In genomic region chr10:81013771-81014170, GRCh38 we compare ENCODE assay signal across 20 cellular contexts.
DNase-seq lines count a peak whose midpoint lies in the region; ATAC-seq and TF ChIP-seq lines count a peak whose summit lies in the region.
"Had no signal": no experiment of that assay in that cellular context is flagged by ENCODE, and none has a peak within 500 bp of the region (broad histone marks: within the 10 kb centered on the region; RNA-seq: fewer than 3 reads in every experiment).

No MANE protein-coding gene starts in this region.

- H3K9me3 ChIP-seq in WERI-Rb-1 (ENCODE audit: severe bottlenecking) (no peaks in the 10 kb centered on the region), prostate gland (no peaks in the 10 kb centered on the region)
- H3K9me3 ChIP-seq: Caco-2 had no signal

- ATAC-seq in Right ventricle myocardium inferior (no peak), Right ventricle myocardium superior (ENCODE audit: poor library complexity) (no peak)
- ATAC-seq: HepG2, SK-N-SH treated with all-trans-retinoic acid at 6 μM for 48 hours had no signal

- TF ChIP-seq POLR2A in prostate gland (IDR thresholded peaks at IDR 0.05): no peak

- H3K27me3 ChIP-seq in WERI-Rb-1 (ENCODE audit: insufficient read depth, low read depth, severe bottlenecking): no peaks in the 10 kb centered on the region
- no peaks in the 10 kb centered on the region for H3K27me3 ChIP-seq in prostate gland (replicated peaks; ENCODE audit: insufficient read depth)

- H3K4me3 ChIP-seq in WERI-Rb-1 (ENCODE audit: low read depth, low read length) (no peak overlapping the region), prostate gland (no peak overlapping the region)

- DNase-seq in Right ventricle myocardium inferior (ENCODE audit: missing footprints) (peak; percentile 18), Right ventricle myocardium superior (no peak), NCI-H82 (lab: John Stamatoyannopoulos, UW) (peak; percentile 92), WERI-Rb-1 (peak; percentile 68), prostate gland (ENCODE audit: low spot score) (peak; percentile 12), hippocampal formation (lab: John Stamatoyannopoulos, UW) (no peak), NCI-H2227 (lab: John Stamatoyannopoulos, UW; ENCODE audit: unreplicated experiment) (no peak)
- no peak for DNase-seq in activated CD4-positive, alpha-beta T cell treated with anti-CD3 and anti-CD28 coated beads for 1 hour
- DNase-seq: Caco-2; CD4-positive, CD25-positive, alpha-beta regulatory T cell; GF-D8; KBM-7; NCI-H1092 treated with DMSO at 0.1 percent for 48 hours; NCI-H146; NCI-H2029 treated with DMSO at 0.1 percent for 48 hours; NCI-H2171; NCI-H446 treated with DMSO at 0.1 percent for 48 hours; SHP77 had no signal

- H3K27ac ChIP-seq in WERI-Rb-1 (0 out of 2 replicates have a peak overlapping the region, but pooled peaks have one; percentile 26), prostate gland (no peak overlapping the region)

- intact Hi-C loops in Right ventricle myocardium inferior (cut with DNase I) (no loop called here), Right ventricle myocardium superior (cut with DNase I) (no loop called here), prostate gland (cut with DNase I) (no loop called here)

- H3K4me1 ChIP-seq in prostate gland (replicated peaks): no peaks in the 10 kb centered on the region
- H3K4me1 ChIP-seq: Caco-2 had no signal

- WGBS in prostate gland: 46% methylated on average over 5 of the region's 5 CpGs

- TF ChIP-seq CTCF in WERI-Rb-1 (IDR thresholded peaks at IDR 0.05; ENCODE audit: low read depth, low read length) (no peak), prostate gland (IDR thresholded peaks at IDR 0.05) (no peak)

- H3K36me3 ChIP-seq in WERI-Rb-1 (no peaks in the 10 kb centered on the region), prostate gland (no peaks in the 10 kb centered on the region)

Comparison
In these comparisons a context has a peak if more than half of its experiments do, and no peak if none do; other contexts are left out.
1. DNase-seq: peak in Right ventricle myocardium inferior (single experiment), NCI-H82 (single experiment), WERI-Rb-1 (single experiment) and prostate gland (single experiment); none in Right ventricle myocardium superior (single experiment), hippocampal formation (0 of 2), activated CD4-positive, alpha-beta T cell treated with anti-CD3 and anti-CD28 coated beads for 1 hour (single experiment) and NCI-H2227 (single experiment).